ENCODE assay signal across 1 cellular context in the genomic region with DNA sequence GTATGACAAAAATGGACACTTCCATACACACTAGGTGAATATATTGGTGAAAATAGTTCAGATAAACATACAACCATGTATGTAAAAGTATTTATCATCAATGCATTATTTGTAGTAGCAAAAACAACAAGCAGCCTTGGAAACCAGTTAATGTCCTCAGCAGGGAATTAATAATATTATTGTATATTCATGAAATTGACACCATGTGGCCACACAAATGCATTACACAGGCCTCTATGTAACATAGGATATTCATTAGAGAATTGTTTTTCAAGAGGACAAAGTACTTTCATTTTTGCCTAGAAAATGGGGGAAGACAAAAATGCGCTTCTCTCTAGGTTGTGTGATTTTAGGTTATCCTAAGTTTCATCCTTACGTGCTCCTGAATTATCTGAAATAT.
TF ChIP-seq lines count a peak whose summit lies in the region.

No MANE protein-coding gene starts in this region.

TF ChIP-seq in HepG2, 621 proteins besides CTCF, POLR2A, EP300 and RAD21:
- TF ChIP-seq RXRA (CRISPR knock-in tag; IDR thresholded peaks at IDR 0.05), result no peak
- no peak for TF ChIP-seq RARA (CRISPR knock-in tag; IDR thresholded peaks at IDR 0.05)
- no peak for TF ChIP-seq ZFAT (CRISPR knock-in tag; conservative IDR thresholded peaks at IDR 0.05)
- TF ChIP-seq DBP (CRISPR knock-in tag; IDR thresholded peaks at IDR 0.05; ENCODE audit: not compliant biosample characterization), result no peak
- no peak for TF ChIP-seq ZBTB7B (CRISPR knock-in tag; IDR thresholded peaks at IDR 0.05)
- TF ChIP-seq, protein P1, sequence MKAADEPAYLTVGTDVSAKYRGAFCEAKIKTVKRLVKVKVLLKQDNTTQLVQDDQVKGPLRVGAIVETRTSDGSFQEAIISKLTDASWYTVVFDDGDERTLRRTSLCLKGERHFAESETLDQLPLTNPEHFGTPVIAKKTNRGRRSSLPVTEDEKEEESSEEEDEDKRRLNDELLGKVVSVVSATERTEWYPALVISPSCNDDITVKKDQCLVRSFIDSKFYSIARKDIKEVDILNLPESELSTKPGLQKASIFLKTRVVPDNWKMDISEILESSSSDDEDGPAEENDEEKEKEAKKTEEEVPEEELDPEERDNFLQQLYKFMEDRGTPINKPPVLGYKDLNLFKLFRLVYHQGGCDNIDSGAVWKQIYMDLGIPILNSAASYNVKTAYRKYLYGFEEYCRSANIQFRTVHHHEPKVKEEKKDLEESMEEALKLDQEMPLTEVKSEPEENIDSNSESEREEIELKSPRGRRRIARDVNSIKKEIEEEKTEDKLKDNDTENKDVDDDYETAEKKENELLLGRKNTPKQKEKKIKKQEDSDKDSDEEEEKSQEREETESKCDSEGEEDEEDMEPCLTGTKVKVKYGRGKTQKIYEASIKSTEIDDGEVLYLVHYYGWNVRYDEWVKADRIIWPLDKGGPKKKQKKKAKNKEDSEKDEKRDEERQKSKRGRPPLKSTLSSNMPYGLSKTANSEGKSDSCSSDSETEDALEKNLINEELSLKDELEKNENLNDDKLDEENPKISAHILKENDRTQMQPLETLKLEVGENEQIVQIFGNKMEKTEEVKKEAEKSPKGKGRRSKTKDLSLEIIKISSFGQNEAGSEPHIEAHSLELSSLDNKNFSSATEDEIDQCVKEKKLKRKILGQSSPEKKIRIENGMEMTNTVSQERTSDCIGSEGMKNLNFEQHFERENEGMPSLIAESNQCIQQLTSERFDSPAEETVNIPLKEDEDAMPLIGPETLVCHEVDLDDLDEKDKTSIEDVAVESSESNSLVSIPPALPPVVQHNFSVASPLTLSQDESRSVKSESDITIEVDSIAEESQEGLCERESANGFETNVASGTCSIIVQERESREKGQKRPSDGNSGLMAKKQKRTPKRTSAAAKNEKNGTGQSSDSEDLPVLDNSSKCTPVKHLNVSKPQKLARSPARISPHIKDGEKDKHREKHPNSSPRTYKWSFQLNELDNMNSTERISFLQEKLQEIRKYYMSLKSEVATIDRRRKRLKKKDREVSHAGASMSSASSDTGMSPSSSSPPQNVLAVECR (CRISPR knock-in tag; IDR thresholded peaks at IDR 0.05; ENCODE audit: borderline replicate concordance), result no peak
- TF ChIP-seq ZNF225 (CRISPR knock-in tag; IDR thresholded peaks at IDR 0.05), result no peak
- no peak for TF ChIP-seq ZNF772 (CRISPR knock-in tag; IDR thresholded peaks at IDR 0.05)
- TF ChIP-seq TMF1 (CRISPR knock-in tag; IDR thresholded peaks at IDR 0.05; ENCODE audit: low read depth), result no peak
TF ChIP-seq in HepG2: peak in this region for 0.
